ENCODE assay signal across 18 cellular contexts in the genomic region with DNA sequence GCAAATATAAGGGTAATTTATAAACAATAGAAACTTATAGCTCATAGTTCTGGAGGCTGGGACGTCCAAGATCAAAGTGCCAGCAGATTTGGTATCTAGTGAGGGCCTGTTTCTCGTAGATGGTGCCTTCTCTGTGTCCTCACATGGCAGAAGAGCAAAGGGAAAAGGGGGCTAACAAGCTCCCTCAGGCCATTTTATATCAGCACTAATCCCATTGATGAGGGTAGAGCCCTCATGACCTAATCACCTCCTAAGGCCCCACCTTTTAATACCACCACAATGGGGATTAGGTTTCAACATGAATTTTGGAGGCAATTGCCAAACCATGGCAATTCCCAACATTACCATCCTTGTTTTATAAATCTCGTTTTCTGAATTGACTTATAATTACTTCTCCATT.
DNase-seq lines count a peak whose midpoint lies in the region; ATAC-seq and TF ChIP-seq lines count a peak whose summit lies in the region.
"Had no signal": no experiment of that assay in that cellular context is flagged by ENCODE, and none has a peak within 500 bp of the region (broad histone marks: within the 10 kb centered on the region; RNA-seq: fewer than 3 reads in every experiment).

No MANE protein-coding gene starts in this region.

- ATAC-seq in IMR-90 (ENCODE audit: low read depth) (no peak), thoracic aorta (ENCODE audit: insufficient number of reproducible peaks, low FRiP score, low read depth) (no peak)

- no peak overlapping the region for H3K56ac ChIP-seq in IMR-90 (ENCODE audit: extremely low read depth, insufficient read depth, low read length)

- no peak for TF ChIP-seq POLR2A in IMR-90 (IDR thresholded peaks at IDR 0.05; ENCODE audit: low read depth, low read length)

- CTCF ChIA-PET in IMR-90 (lab: Yijun Ruan, JAX), result no interaction called here

- H3K4me3 ChIP-seq in IMR-90 (ENCODE audit: insufficient read depth, low read depth, low read length) (no peak overlapping the region), ascending aorta (no peak overlapping the region), neuronal stem cell (ENCODE audit: low read length in 2 of 2) (no peak overlapping the region), thoracic aorta (no peak overlapping the region), colonic mucosa (no peak overlapping the region)
- H3K4me3 ChIP-seq: HAP-1, Peyer's patch, SJSA1 had no signal

- POLR2A ChIA-PET in IMR-90 (lab: Charles Lee; ENCODE audit: unreplicated experiment), result no interaction called here

- H3K4me1 ChIP-seq in IMR-90 (ENCODE audit: control insufficient read depth, insufficient read depth, low read length) (peaks cover 16% of the 10 kb centered on the region), ascending aorta (peaks cover 30 to 63% of the 10 kb centered on the region in 2 donors), neuronal stem cell (ENCODE audit: control insufficient read depth in 2 of 2, insufficient read depth in 1 of 2, low read depth in 1 of 2, low read length in 2 of 2) (peaks cover 2 to 17% of the 10 kb centered on the region in 2 donors), thoracic aorta (ENCODE audit: control insufficient read depth in 1 of 2, low read depth in 2 of 2) (peaks cover 45 to 94% of the 10 kb centered on the region in 2 donors), colonic mucosa (peaks cover 5% of the 10 kb centered on the region)

- H3K27ac ChIP-seq in IMR-90 (ENCODE audit: insufficient read depth, low read length) (no peak overlapping the region), ascending aorta (peak overlapping the region; percentile 45 to 69), neuronal stem cell (replicated peaks; ENCODE audit: low read length) (no peak overlapping the region), thoracic aorta (peak overlapping the region; percentile 19 to 55), colonic mucosa (no peak overlapping the region)
- H3K27ac ChIP-seq: C4-2B, HL-60, SJSA1 had no signal

- H4K5ac ChIP-seq in IMR-90 (ENCODE audit: low read depth, low read length), result no peak overlapping the region

- H2BK120ac ChIP-seq in IMR-90 (ENCODE audit: low read depth, low read length) (no peak overlapping the region), neuronal stem cell (ENCODE audit: low read depth, low read length) (no peak overlapping the region)

- no peak overlapping the region for H2AK9ac ChIP-seq in IMR-90 (replicated peaks; ENCODE audit: low read depth, low read length, poor library complexity)

- H2BK5ac ChIP-seq in IMR-90 (ENCODE audit: low read depth, low read length, poor library complexity, severe bottlenecking) (no peak overlapping the region), neuronal stem cell (ENCODE audit: low read length) (no peak overlapping the region)

- H4K91ac ChIP-seq in IMR-90 (ENCODE audit: insufficient read depth, low read depth, low read length) (no peak overlapping the region), neuronal stem cell (ENCODE audit: low read depth, low read length, poor library complexity) (no peak overlapping the region)

- no peak for DNase-seq in IMR-90
- no peak for DNase-seq in ascending aorta (ENCODE audit: low spot score in 2 of 2)
- peak; percentile 21 for DNase-seq in neuronal stem cell (ENCODE audit: low spot score)
- DNase-seq in thoracic aorta (ENCODE audit: low spot score), result no peak
- no peak for DNase-seq in NCI-H526 (lab: John Stamatoyannopoulos, UW)
- DNase-seq in colonic mucosa, result no peak
- DNase-seq in NCI-H2107 (lab: John Stamatoyannopoulos, UW), result no peak
- DNase-seq: AML-193, DND-41, NCI-H1436, NCI-H1930, NCI-H2171, NCI-H526 treated with DMSO at 0.1 percent for 48 hours, Peyer's patch had no signal

- dilution Hi-C loops in IMR-90 (cut with HindIII; ENCODE audit: low sequenced_read_pairs, unreplicated experiment), result no loop called here

- no peak for TF ChIP-seq CTCF in IMR-90 (conservative IDR thresholded peaks at IDR 0.05; ENCODE audit: low read depth, low read length)
- TF ChIP-seq CTCF in ascending aorta (IDR thresholded peaks at IDR 0.05), result no peak
- no peak for TF ChIP-seq CTCF in thoracic aorta (IDR thresholded peaks at IDR 0.05)
- TF ChIP-seq CTCF in colonic mucosa (IDR thresholded peaks at IDR 0.05), result no peak

- peak overlapping the region; percentile 6; the same call in 1 of the 2 replicates for H2BK20ac ChIP-seq in IMR-90 (ENCODE audit: low read depth, low read length)

- H4K8ac ChIP-seq in IMR-90 (ENCODE audit: low read depth in 2 of 2, low read length in 2 of 2), result no peak overlapping the region
- H4K8ac ChIP-seq in neuronal stem cell (ENCODE audit: low read depth, low read length), result no peak overlapping the region

- no peak for TF ChIP-seq RAD21 in IMR-90 (IDR thresholded peaks at IDR 0.05; ENCODE audit: low read length)

- H3K9me1 ChIP-seq in IMR-90 (ENCODE audit: insufficient read depth, low read length), result peaks cover 4% of the 10 kb centered on the region; the same call in 1 of the 2 replicates

- no CpG with 5 or more reads among the region's 3 CpGs for WGBS in IMR-90 (ENCODE audit: extremely low coverage in 2 of 2, insufficient read length in 1 of 2), 2 experiments
- no CpG with 5 or more reads among the region's 3 CpGs for WGBS in neuronal stem cell (ENCODE audit: extremely low coverage in 2 of 2, insufficient read length in 2 of 2, insufficient replicate concordance in 1 of 2), 2 donors

- 0 out of 2 replicates have a peak overlapping the region, but pooled peaks have one; percentile 1 for H2AK5ac ChIP-seq in IMR-90 (ENCODE audit: low read depth, low read length)
- H2AK5ac ChIP-seq in neuronal stem cell (ENCODE audit: low read depth, low read length), result no peak overlapping the region

- H2AFZ ChIP-seq in IMR-90 (replicated peaks; ENCODE audit: low read length, poor library complexity) (no peak overlapping the region), neuronal stem cell (ENCODE audit: low read length) (no peak overlapping the region)

- H3K9me3 ChIP-seq in IMR-90 (ENCODE audit: control insufficient read depth, insufficient read depth, low read length) (no peaks in the 10 kb centered on the region), ascending aorta (no peaks in the 10 kb centered on the region), neuronal stem cell (replicated peaks in 1 of 2; ENCODE audit: control insufficient read depth in 2 of 2, insufficient read depth in 1 of 2, low read depth in 1 of 2, low read length in 2 of 2) (no peaks in the 10 kb centered on the region), thoracic aorta (no peaks in the 10 kb centered on the region), colonic mucosa (no peaks in the 10 kb centered on the region)
- H3K9me3 ChIP-seq: HAP-1, Peyer's patch, SJSA1 had no signal

- H4K20me1 ChIP-seq in IMR-90 (ENCODE audit: insufficient read depth, low read length), result no peaks in the 10 kb centered on the region

- in situ Hi-C loops in IMR-90 (cut with MboI; ENCODE audit: low sequenced_read_pairs), result no loop called here

- no TSS peak for BruUV-seq in IMR-90 (replicated peaks; lab: Mats Ljungman, UMichigan)

- H3K14ac ChIP-seq in IMR-90 (replicated peaks; ENCODE audit: low read depth, low read length), result no peak overlapping the region
- no peak overlapping the region for H3K14ac ChIP-seq in neuronal stem cell (ENCODE audit: low read length)

- H2BK12ac ChIP-seq in neuronal stem cell (ENCODE audit: low read length), result no peak overlapping the region

- H3K4me2 ChIP-seq in IMR-90 (ENCODE audit: low read depth, low read length) (no peak overlapping the region), neuronal stem cell (ENCODE audit: insufficient read depth, low read length, poor library complexity, severe bottlenecking) (no peak overlapping the region)

- H3K18ac ChIP-seq in IMR-90 (ENCODE audit: low read depth, low read length) (no peak overlapping the region), neuronal stem cell (ENCODE audit: low read length) (no peak overlapping the region)

- H3K36me3 ChIP-seq in IMR-90 (ENCODE audit: control insufficient read depth, insufficient read depth, low read length) (no peaks in the 10 kb centered on the region), ascending aorta (no peaks in the 10 kb centered on the region), neuronal stem cell (replicated peaks in 1 of 2; ENCODE audit: control insufficient read depth in 2 of 2, insufficient read depth in 2 of 2, low read length in 2 of 2) (no peaks in the 10 kb centered on the region), thoracic aorta (no peaks in the 10 kb centered on the region), colonic mucosa (no peaks in the 10 kb centered on the region)
- H3K36me3 ChIP-seq: HAP-1, Peyer's patch, SJSA1 had no signal

- no peaks in the 10 kb centered on the region for H3K27me3 ChIP-seq in IMR-90 (ENCODE audit: control insufficient read depth, insufficient read depth, low read length)
- no peaks in the 10 kb centered on the region for H3K27me3 ChIP-seq in ascending aorta
- H3K27me3 ChIP-seq in neuronal stem cell (ENCODE audit: control insufficient read depth in 3 of 3, insufficient read depth in 3 of 3, low read depth in 1 of 3, low read length in 3 of 3), result no peaks in the 10 kb centered on the region
- H3K27me3 ChIP-seq in thoracic aorta (replicated peaks; ENCODE audit: insufficient read depth), result no peaks in the 10 kb centered on the region
- no peaks in the 10 kb centered on the region for H3K27me3 ChIP-seq in colonic mucosa
- H3K27me3 ChIP-seq: Peyer's patch, SJSA1 had no signal

- H3K79me1 ChIP-seq in IMR-90 (ENCODE audit: low read depth in 1 of 2, low read length in 2 of 2), result no peaks in the 10 kb centered on the region
- no peaks in the 10 kb centered on the region for H3K79me1 ChIP-seq in neuronal stem cell (ENCODE audit: low read depth, low read length)

- no peak overlapping the region for H3K4ac ChIP-seq in IMR-90 (ENCODE audit: low read depth, low read length)
- H3K4ac ChIP-seq in neuronal stem cell (ENCODE audit: low read length), result no peak overlapping the region

- H2BK15ac ChIP-seq in IMR-90 (ENCODE audit: low read depth, low read length), result no peak overlapping the region
- H2BK15ac ChIP-seq in neuronal stem cell (ENCODE audit: low read length), result no peak overlapping the region

- intact Hi-C loops in IMR-90 (cut with micrococcal nuclease), result no loop called here
- intact Hi-C loops in ascending aorta (cut with DNase I), result no loop called here
- intact Hi-C loops in colonic mucosa (cut with DNase I), result no loop called here

- H3K9ac ChIP-seq in IMR-90 (ENCODE audit: low read depth, low read length) (no peak overlapping the region), neuronal stem cell (ENCODE audit: low read depth, low read length, poor library complexity) (no peak overlapping the region), colonic mucosa (ENCODE audit: low read depth in 2 of 2, low read length in 2 of 2) (no peak overlapping the region)

- H3K23ac ChIP-seq in IMR-90 (ENCODE audit: low read depth, low read length), result no peak overlapping the region
- no peak overlapping the region for H3K23ac ChIP-seq in neuronal stem cell (ENCODE audit: low read depth, low read length, poor library complexity)

TF ChIP-seq in IMR-90, 13 proteins besides CTCF, POLR2A, EP300 and RAD21 (continues in another document):
- TF ChIP-seq MXI1 (IDR thresholded peaks at IDR 0.05; ENCODE audit: borderline replicate concordance, low read depth, low read length), result no peak
- no peak for TF ChIP-seq MAZ (IDR thresholded peaks at IDR 0.05; ENCODE audit: borderline replicate concordance, low read depth, low read length)

Comparison
In these comparisons a context has a peak if more than half of its experiments do, and no peak if none do; other contexts are left out.
1. H3K27ac ChIP-seq: peak in ascending aorta (2 of 2) and thoracic aorta (2 of 2); none in IMR-90 (single experiment), neuronal stem cell (single experiment) and colonic mucosa (single experiment).